In genomic region chr6:33208089-33208967, GRCh38 we compare ENCODE assay signal across 8 cellular contexts. TPM values are rescaled to one million over a fixed set of nuclear protein-coding genes. Genes with fewer than 3 reads are reported as not detected.
A peak's percentile ranks its signal among the peaks of the same experiment; 100 is the strongest.
DNase-seq lines count a peak whose midpoint lies in the region; ATAC-seq and TF ChIP-seq lines count a peak whose summit lies in the region.

TSS of gene RING1 (plus strand) at chr6:33208500. CDS start at chr6:33208823, 323 bp downstream.

- H3K36me3 ChIP-seq in HUES64 (ENCODE audit: insufficient read depth, low read length), result peaks cover 22% of the 10 kb centered on the region
- peaks cover 27% of the 10 kb centered on the region for H3K36me3 ChIP-seq in RWPE2 (ENCODE audit: low read depth)

- peak within 1 kb of the TSS; percentile 69 for H3K9ac ChIP-seq in HUES64 (ENCODE audit: low read depth, low read length)

- peaks cover 47% of the 10 kb centered on the region for H3K36me3 Mint-ChIP-seq in activated T-helper 2 cell treated with anti-CD3 and anti-CD28 coated beads, Interferon-gamma antibody, Interleukin-2, Interleukin-4, amounts not matched to agents 10 μg/mL and 5 μg/mL and 100 μg/mL, durations not matched to agents 14 hours and 24 hours and 36 hours (ENCODE audit: low read depth)
- H3K36me3 Mint-ChIP-seq in naive thymus-derived CD8-positive, alpha-beta T cell, result peaks cover 0 to 31% (median 7%) of the 10 kb centered on the region in 3 donors
- peaks cover 46% of the 10 kb centered on the region for H3K36me3 Mint-ChIP-seq in stimulated activated memory B cell treated with anti-CD40 and anti-IgM and Interleukin-4, amounts not matched to agents 10 μg/mL and 1 μg/mL and 100 μg/mL, for 72 hours

- TF ChIP-seq CTCF in AG04449 (IDR thresholded peaks at IDR 0.05; ENCODE audit: insufficient read depth, low read length, missing control alignments) (no peak), RWPE2 (IDR thresholded peaks at IDR 0.05; ENCODE audit: poor library complexity, severe bottlenecking) (no peak), fibroblast of mammary gland (conservative IDR thresholded peaks at IDR 0.05; ENCODE audit: control insufficient read depth, insufficient read depth, low read depth, low read length) (no peak)

- under 1% methylated on average over 80 of the region's 86 CpGs for WGBS in HUES64

- peak within 1 kb of the TSS; percentile 92 for H3K27ac Mint-ChIP-seq in activated T-helper 2 cell treated with anti-CD3 and anti-CD28 coated beads, Interferon-gamma antibody, Interleukin-2, Interleukin-4, amounts not matched to agents 10 μg/mL and 5 μg/mL and 100 μg/mL, durations not matched to agents 14 hours and 24 hours and 36 hours
- H3K27ac Mint-ChIP-seq in naive thymus-derived CD8-positive, alpha-beta T cell, result peak within 1 kb of the TSS; percentile 88 to 98 (median 96)
- H3K27ac Mint-ChIP-seq in stimulated activated memory B cell treated with anti-CD40 and anti-IgM and Interleukin-4, amounts not matched to agents 10 μg/mL and 1 μg/mL and 100 μg/mL, for 72 hours, result peak within 1 kb of the TSS; percentile 89

- intact Hi-C loops in activated T-helper 2 cell treated with anti-CD3 and anti-CD28 coated beads, Interferon-gamma antibody, Interleukin-2, Interleukin-4, amounts not matched to agents 10 μg/mL and 5 μg/mL and 100 μg/mL, durations not matched to agents 14 hours and 24 hours and 36 hours (cut with micrococcal nuclease), result loop anchor here (5.0 to 10.0 kb wide), 2 partner anchors 184 to 364 kb away; partner anchors contain the start of genes KIFC1 and PSMB8

- peaks cover 32% of the 10 kb centered on the region for H3K4me1 ChIP-seq in HUES64 (ENCODE audit: insufficient read depth, low read length)
- peaks cover 23% of the 10 kb centered on the region for H3K4me1 ChIP-seq in RWPE2 (ENCODE audit: insufficient read depth, poor library complexity, severe bottlenecking)

- H3K4me3 ChIP-seq in AG04449 (ENCODE audit: low read depth, low read length) (peak within 1 kb of the TSS; percentile 83), HUES64 (ENCODE audit: low read length) (peak within 1 kb of the TSS; percentile 90), RWPE2 (ENCODE audit: severe bottlenecking) (peak within 1 kb of the TSS; percentile 73), fibroblast of mammary gland (ENCODE audit: control insufficient read depth, low read depth, low read length) (peak within 1 kb of the TSS; percentile 86)

- no peak for DNase-seq in AG04449 (ENCODE audit: low read depth, low spot score)
- peak; percentile 70 for DNase-seq in RWPE2 (ENCODE audit: low spot score)
- peak; percentile 81 for DNase-seq in activated T-helper 2 cell treated with anti-CD3 and anti-CD28 coated beads, Interferon-gamma antibody, Interleukin-2, Interleukin-4, amounts not matched to agents 10 μg/mL and 5 μg/mL and 100 μg/mL, durations not matched to agents 14 hours and 24 hours and 36 hours (ENCODE audit: low spot score)
- DNase-seq in fibroblast of mammary gland (ENCODE audit: low read depth), result peak; percentile 54
- peak; percentile 79 to 91 (median 87) for DNase-seq in naive thymus-derived CD8-positive, alpha-beta T cell

- peak within 1 kb of the TSS; percentile 88 for H3K4me3 Mint-ChIP-seq in activated T-helper 2 cell treated with anti-CD3 and anti-CD28 coated beads, Interferon-gamma antibody, Interleukin-2, Interleukin-4, amounts not matched to agents 10 μg/mL and 5 μg/mL and 100 μg/mL, durations not matched to agents 14 hours and 24 hours and 36 hours (ENCODE audit: low read depth)
- peak within 1 kb of the TSS; percentile 84 to 99 (median 94) for H3K4me3 Mint-ChIP-seq in naive thymus-derived CD8-positive, alpha-beta T cell
- peak within 1 kb of the TSS; percentile 94 for H3K4me3 Mint-ChIP-seq in stimulated activated memory B cell treated with anti-CD40 and anti-IgM and Interleukin-4, amounts not matched to agents 10 μg/mL and 1 μg/mL and 100 μg/mL, for 72 hours

- POLR2A ChIA-PET in AG04449 (lab: Yijun Ruan, JAX), result interaction anchor here (0.7 to 2.5 kb wide), 5 partner anchors 9 to 236 kb away, joined by 3 to 25 read pairs (median 5); no protein-coding TSS in a partner anchor
- POLR2A ChIA-PET in naive thymus-derived CD8-positive, alpha-beta T cell (lab: Charles Lee), result interaction anchor here (0.5 to 3.5 kb wide), 29 partner anchors 8 to 972 kb away, joined by 3 to 43 read pairs (median 5); partner anchors contain the start of genes B3GALT4, COL11A2, PFDN6 and PSMB8

- CTCF ChIA-PET in AG04449 (lab: Yijun Ruan, JAX), result interaction anchor here (0.6 to 6.0 kb wide), 6 partner anchors 10 to 41 kb away, joined by 3 to 36 read pairs (median 4); no protein-coding TSS in a partner anchor

- H3K27ac ChIP-seq in HUES64 (ENCODE audit: low read depth, low read length), result peak within 1 kb of the TSS; percentile 90; the same call in 1 of the 2 replicates
- peak within 1 kb of the TSS; percentile 87 for H3K27ac ChIP-seq in RWPE2 (ENCODE audit: poor library complexity, severe bottlenecking)

- H3K4me1 Mint-ChIP-seq in activated T-helper 2 cell treated with anti-CD3 and anti-CD28 coated beads, Interferon-gamma antibody, Interleukin-2, Interleukin-4, amounts not matched to agents 10 μg/mL and 5 μg/mL and 100 μg/mL, durations not matched to agents 14 hours and 24 hours and 36 hours (ENCODE audit: low read depth), result peaks cover 48% of the 10 kb centered on the region
- H3K4me1 Mint-ChIP-seq in naive thymus-derived CD8-positive, alpha-beta T cell, result peaks cover 38 to 66% (median 61%) of the 10 kb centered on the region in 4 donors
- H3K4me1 Mint-ChIP-seq in stimulated activated memory B cell treated with anti-CD40 and anti-IgM and Interleukin-4, amounts not matched to agents 10 μg/mL and 1 μg/mL and 100 μg/mL, for 72 hours, result peaks cover 66% of the 10 kb centered on the region

- H3K9me3 ChIP-seq in HUES64 (ENCODE audit: insufficient read depth, low read depth, low read length) (no peaks in the 10 kb centered on the region), RWPE2 (ENCODE audit: severe bottlenecking) (no peaks in the 10 kb centered on the region)

- H3K9me3 Mint-ChIP-seq in activated T-helper 2 cell treated with anti-CD3 and anti-CD28 coated beads, Interferon-gamma antibody, Interleukin-2, Interleukin-4, amounts not matched to agents 10 μg/mL and 5 μg/mL and 100 μg/mL, durations not matched to agents 14 hours and 24 hours and 36 hours, result no peaks in the 10 kb centered on the region
- H3K9me3 Mint-ChIP-seq in naive thymus-derived CD8-positive, alpha-beta T cell, result no peaks in the 10 kb centered on the region
- no peaks in the 10 kb centered on the region for H3K9me3 Mint-ChIP-seq in stimulated activated memory B cell treated with anti-CD40 and anti-IgM and Interleukin-4, amounts not matched to agents 10 μg/mL and 1 μg/mL and 100 μg/mL, for 72 hours

- H3K27me3 ChIP-seq in HUES64 (ENCODE audit: insufficient read depth, low read length) (peaks cover 66% of the 10 kb centered on the region), RWPE2 (ENCODE audit: insufficient read depth, poor library complexity, severe bottlenecking) (no peaks in the 10 kb centered on the region)

- H3K27me3 Mint-ChIP-seq in activated T-helper 2 cell treated with anti-CD3 and anti-CD28 coated beads, Interferon-gamma antibody, Interleukin-2, Interleukin-4, amounts not matched to agents 10 μg/mL and 5 μg/mL and 100 μg/mL, durations not matched to agents 14 hours and 24 hours and 36 hours (ENCODE audit: low read depth), result peaks cover 14% of the 10 kb centered on the region
- H3K27me3 Mint-ChIP-seq in naive thymus-derived CD8-positive, alpha-beta T cell, result peaks cover 0 to 3% (median 0%) of the 10 kb centered on the region in 5 donors
- peaks cover 17% of the 10 kb centered on the region for H3K27me3 Mint-ChIP-seq in stimulated activated memory B cell treated with anti-CD40 and anti-IgM and Interleukin-4, amounts not matched to agents 10 μg/mL and 1 μg/mL and 100 μg/mL, for 72 hours

- TF ChIP-seq POLR2A in GM18526 (IDR thresholded peaks at IDR 0.05; ENCODE audit: extremely low read depth, insufficient read length), result peak; percentile 93

- peak; percentile 11; the same call in 2 of the 3 replicates for ATAC-seq in RWPE2 (ENCODE audit: low read depth)
- peak; percentile 58 to 69 for ATAC-seq in naive thymus-derived CD8-positive, alpha-beta T cell
- peak; percentile 80 for ATAC-seq in stimulated activated memory B cell treated with anti-CD40 and anti-IgM and Interleukin-4, amounts not matched to agents 10 μg/mL and 1 μg/mL and 100 μg/mL, for 72 hours

RNA-seq across cellular contexts. Expression of gene RING1, which starts in this region (rescaled TPM):
- 27.4 TPM for polyA plus RNA-seq in HUES64 (2013, experiment 1 of 2)
- 29.5 TPM for polyA plus RNA-seq in HUES64 (2013, experiment 2 of 2)
- total RNA-seq in activated T-helper 2 cell treated with anti-CD3 and anti-CD28 coated beads, Interferon-gamma antibody, Interleukin-2, Interleukin-4, amounts not matched to agents 10 μg/mL and 5 μg/mL and 100 μg/mL, durations not matched to agents 14 hours and 24 hours and 36 hours, result 46.0 and 46.1 TPM in 2 replicates
- 10 to 100 TPM; 58.3 to 59.1 TPM for total RNA-seq in naive thymus-derived CD8-positive, alpha-beta T cell
- polyA plus RNA-seq in naive thymus-derived CD8-positive, alpha-beta T cell, result 10 to 100 TPM; 12.1 to 12.5 (median 12.4) TPM

Comparison
In these comparisons a context has a peak if more than half of its experiments do, and no peak if none do; other contexts are left out.
1. ATAC-seq: peak in every context shown above with its lines; median percentile 80 in stimulated activated memory B cell treated with anti-CD40 and anti-IgM and Interleukin-4, amounts not matched to agents 10 μg/mL and 1 μg/mL and 100 μg/mL, for 72 hours; 64 in naive thymus-derived CD8-positive, alpha-beta T cell; 11 in RWPE2.